ENCODE assay signal across 23 cellular contexts in the genomic region with DNA sequence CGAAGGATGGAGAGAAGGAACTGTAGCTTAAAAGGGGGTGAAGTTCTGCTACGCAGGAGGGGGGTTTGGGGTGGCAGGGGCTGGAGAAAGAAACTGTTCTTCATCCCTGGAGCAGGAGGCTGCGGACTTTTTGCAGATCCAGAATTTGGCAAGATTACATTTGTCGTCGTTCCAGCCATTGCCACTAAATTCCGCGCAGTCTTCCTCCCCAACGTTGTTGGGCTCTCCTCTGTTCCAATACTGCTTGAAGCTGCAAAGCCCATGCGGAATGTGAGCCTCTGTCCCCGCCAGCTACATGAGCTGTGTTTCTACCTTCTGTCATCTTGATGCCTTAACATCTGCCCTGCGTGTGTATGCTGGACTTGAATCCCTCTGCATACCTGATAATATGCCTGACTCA. TPM values are rescaled to one million over a fixed set of nuclear protein-coding genes. Genes with fewer than 3 reads are reported as not detected.
"Had no signal": no experiment of that assay in that cellular context is flagged by ENCODE, and none has a peak within 500 bp of the region (broad histone marks: within the 10 kb centered on the region; RNA-seq: fewer than 3 reads in every experiment).

No MANE protein-coding gene starts in this region.

- H3K27ac ChIP-seq: gastrocnemius medialis, heart right ventricle, right atrium auricular region, skin epidermis, testis, upper lobe of left lung had no signal

- H3K36me3 ChIP-seq: gastrocnemius medialis, heart right ventricle, right atrium auricular region, upper lobe of left lung had no signal

- ATAC-seq: gastrocnemius medialis, heart right ventricle, mucosa of descending colon, natural killer cell, T-cell had no signal

- DNase-seq: activated CD4-positive, alpha-beta T cell treated with anti-CD3 and anti-CD28 coated beads for 1 hour; activated CD4-positive, alpha-beta T cell treated with anti-CD3 and anti-CD28 coated beads, Interleukin-2, amount 50 U/mL, for 48 hours; activated naive CD4-positive, alpha-beta T cell treated with Interleukin-2 at 50 U/mL for 16 hours; anterior cingulate cortex; erythroblast; gastrocnemius medialis; heart right ventricle; mucosa of descending colon; natural killer cell; nucleus accumbens; stimulated activated CD4-positive, alpha-beta T cell treated with anti-CD3 and anti-CD28 coated beads, Interleukin-4, amount 100 ng/mL, for 24 hours; T-cell; T1000; testis; upper lobe of left lung had no signal

- H3K9me3 Mint-ChIP-seq: activated T-helper 17 cell treated with anti-CD3 and anti-CD28 coated beads, Interleukin-2, amount 50 U/mL, for 72 hours had no signal

- H3K4me1 ChIP-seq: gastrocnemius medialis, right atrium auricular region, upper lobe of left lung had no signal

- H3K9me3 ChIP-seq: gastrocnemius medialis, mucosa of descending colon, right atrium auricular region, testis, upper lobe of left lung had no signal

- H3K27ac Mint-ChIP-seq: activated T-helper 17 cell treated with anti-CD3 and anti-CD28 coated beads, Interleukin-2, amount 50 U/mL, for 72 hours; natural killer cell; progenitor cell of endocrine pancreas; stimulated activated naive CD8-positive, alpha-beta T cell treated with anti-CD3 and anti-CD28 coated beads, Interleukin-15, Interleukin-2, amounts not matched to agents 100 ng/mL and 50 ng/mL, for 24 hours; T-cell had no signal

- H3K27me3 ChIP-seq: right atrium auricular region, testis, upper lobe of left lung had no signal

- H3K4me3 Mint-ChIP-seq: activated T-helper 17 cell treated with anti-CD3 and anti-CD28 coated beads, Interleukin-2, amount 50 U/mL, for 72 hours; natural killer cell; stimulated activated naive CD8-positive, alpha-beta T cell treated with anti-CD3 and anti-CD28 coated beads, Interleukin-15, Interleukin-2, amounts not matched to agents 100 ng/mL and 50 ng/mL, for 24 hours; T-cell had no signal

- H3K36me3 Mint-ChIP-seq: natural killer cell, T-cell had no signal

- H3K4me3 ChIP-seq: dorsolateral prefrontal cortex, gastrocnemius medialis, heart right ventricle, mucosa of descending colon, right atrium auricular region, skin epidermis, testis, upper lobe of left lung had no signal

RNA-seq across cellular contexts. Expression of gene CD209, which starts 4.3 kb away (rescaled TPM):
- total RNA-seq: activated T-helper 17 cell treated with anti-CD3 and anti-CD28 coated beads, Interleukin-2, amount 50 U/mL, for 72 hours; lung microvascular endothelial cell; progenitor cell of endocrine pancreas had no signal

RNA-seq across cellular contexts. Expression of gene CLEC4G, which starts 11.1 kb away (rescaled TPM):
- total RNA-seq: activated T-helper 17 cell treated with anti-CD3 and anti-CD28 coated beads, Interleukin-2, amount 50 U/mL, for 72 hours; lung microvascular endothelial cell; natural killer cell; progenitor cell of endocrine pancreas; T-cell had no signal

RNA-seq across cellular contexts. Expression of gene CLEC4M, which starts 20.1 kb away (rescaled TPM):
- total RNA-seq: activated T-helper 17 cell treated with anti-CD3 and anti-CD28 coated beads, Interleukin-2, amount 50 U/mL, for 72 hours; cerebellum; gastrocnemius medialis; heart right ventricle; mucosa of descending colon; natural killer cell; right atrium auricular region had no signal
- polyA plus RNA-seq: heart right ventricle had no signal

RNA-seq across cellular contexts. Expression of gene FCER2, which starts 41.1 kb away (rescaled TPM):
- total RNA-seq: gastrocnemius medialis, lung microvascular endothelial cell, progenitor cell of endocrine pancreas, right atrium auricular region had no signal
